ENCODE assay signal across 34 cellular contexts in the genomic region with DNA sequence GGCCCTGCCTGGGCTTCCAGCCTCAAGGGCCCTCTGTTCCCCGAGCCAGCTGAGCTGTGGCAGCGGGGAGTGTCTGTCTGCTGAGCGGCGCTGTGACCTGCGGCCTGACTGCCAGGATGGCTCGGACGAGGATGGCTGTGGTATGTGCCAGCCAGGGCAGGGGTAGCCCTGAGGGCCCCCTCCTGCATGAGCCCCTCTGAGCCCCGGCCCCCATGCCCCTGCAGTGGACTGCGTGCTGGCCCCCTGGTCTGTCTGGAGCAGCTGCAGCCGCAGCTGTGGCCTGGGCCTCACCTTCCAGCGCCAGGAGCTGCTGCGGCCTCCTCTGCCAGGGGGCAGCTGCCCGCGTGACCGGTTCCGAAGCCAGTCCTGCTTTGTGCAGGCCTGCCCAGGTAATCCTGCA. TPM values are rescaled to one million over a fixed set of nuclear protein-coding genes. Genes with fewer than 3 reads are reported as not detected.
DNase-seq lines count a peak whose midpoint lies in the region; ATAC-seq, FAIRE-seq and TF ChIP-seq lines count a peak whose summit lies in the region.
"Had no signal": no experiment of that assay in that cellular context is flagged by ENCODE, and none has a peak within 500 bp of the region (broad histone marks: within the 10 kb centered on the region; RNA-seq: fewer than 3 reads in every experiment).

No MANE protein-coding gene starts in this region.

- peaks cover 4% of the 10 kb centered on the region for H3K9me3 Mint-ChIP-seq in glutamatergic neuron (ENCODE audit: unreplicated experiment)
- H3K9me3 Mint-ChIP-seq: CD14-positive monocyte; CD4-positive, alpha-beta memory T cell; CD4-positive, alpha-beta T cell; CD4-positive, CD25-positive, alpha-beta regulatory T cell; CD8-positive, alpha-beta memory T cell; CD8-positive, alpha-beta T cell had no signal

- peak overlapping the region; percentile 65 for H3K23ac ChIP-seq in neuronal stem cell (ENCODE audit: low read depth, low read length, poor library complexity)

- no peak for ATAC-seq in K562
- ATAC-seq: A549; CD8-positive, alpha-beta T cell had no signal

- no peak overlapping the region for H3K27ac ChIP-seq in K562 (ENCODE audit: extremely low read depth, low read depth, low read length)
- H3K27ac ChIP-seq in neuronal stem cell (replicated peaks; ENCODE audit: low read length) = no peak overlapping the region
- no peak overlapping the region for H3K27ac ChIP-seq in PC-9
- H3K27ac ChIP-seq: 22Rv1; A549; BLaER1; BLaER1 treated with 17β-estradiol and CSF1 and Interleukin-3, amounts not matched to agents 10 nM and 100 nM; C4-2B had no signal

- no peak overlapping the region for H4K8ac ChIP-seq in neuronal stem cell (ENCODE audit: low read depth, low read length)

- POLR2A ChIA-PET in K562 (lab: Yijun Ruan, JAX) = interaction anchor here (0.7 to 1.1 kb wide), 2 partner anchors 9 to 240 kb away, joined by 3 to 5 read pairs; no protein-coding TSS in a partner anchor
- POLR2A ChIA-PET in PC-9 (lab: Charles Lee; ENCODE audit: unreplicated experiment) = no interaction called here

- TF ChIP-seq EP300 in K562 (IDR thresholded peaks at IDR 0.05; ENCODE audit: low read length) = no peak

- H4K91ac ChIP-seq in neuronal stem cell (ENCODE audit: low read depth, low read length, poor library complexity) = no peak overlapping the region

- H3K4me1 Mint-ChIP-seq in glutamatergic neuron (ENCODE audit: low read depth, unreplicated experiment) = peaks cover 3% of the 10 kb centered on the region
- H3K4me1 Mint-ChIP-seq: B cell; CD14-positive monocyte; CD4-positive, CD25-positive, alpha-beta regulatory T cell; CD8-positive, alpha-beta memory T cell had no signal

- H3K4me3 ChIP-seq in K562 (no peak overlapping the region), neuronal stem cell (ENCODE audit: low read length in 2 of 2) (no peak overlapping the region), PC-9 (no peak overlapping the region)
- H3K4me3 ChIP-seq: A549; BLaER1; BLaER1 treated with 17β-estradiol and CSF1 and Interleukin-3, amounts not matched to agents 10 nM and 100 nM had no signal

- no peak overlapping the region for H3K4me3 Mint-ChIP-seq in glutamatergic neuron (ENCODE audit: unreplicated experiment)
- H3K4me3 Mint-ChIP-seq: B cell; CD14-positive monocyte; CD4-positive, alpha-beta memory T cell; CD4-positive, alpha-beta T cell; CD4-positive, CD25-positive, alpha-beta regulatory T cell; CD8-positive, alpha-beta memory T cell; CD8-positive, alpha-beta T cell had no signal

- H3K9me2 ChIP-seq in PC-9 (ENCODE audit: insufficient read depth) = no peaks in the 10 kb centered on the region

- peak overlapping the region; percentile 90 for H2AK5ac ChIP-seq in neuronal stem cell (ENCODE audit: low read depth, low read length)

- peak overlapping the region; percentile 89 for H3K14ac ChIP-seq in neuronal stem cell (ENCODE audit: low read length)

- TF ChIP-seq CTCF in K562 (IDR thresholded peaks at IDR 0.05 in 2 of 3, conservative IDR thresholded peaks at IDR 0.05 in 1 of 3; ENCODE audit: insufficient read depth in 2 of 3, low read depth in 1 of 3, low read length in 3 of 3) (no peak), glutamatergic neuron (IDR thresholded peaks at IDR 0.05; ENCODE audit: partially characterized antibody, unreplicated experiment) (no peak), PC-9 (conservative IDR thresholded peaks at IDR 0.05) (no peak)

- H3K27me3 ChIP-seq in K562 (ENCODE audit: control insufficient read depth in 2 of 2, insufficient read depth in 2 of 2, low read length in 2 of 2) = peaks cover 2 to 44% of the 10 kb centered on the region in 2 experiments; a peak in 4 of 5 replicates
- peaks cover 0 to 9% (median 0%) of the 10 kb centered on the region in 3 experiments for H3K27me3 ChIP-seq in neuronal stem cell (ENCODE audit: control insufficient read depth in 3 of 3, insufficient read depth in 3 of 3, low read depth in 1 of 3, low read length in 3 of 3)
- peaks cover 63% of the 10 kb centered on the region for H3K27me3 ChIP-seq in PC-9 (ENCODE audit: insufficient read depth, low read depth)
- H3K27me3 ChIP-seq: BE2C; BLaER1; BLaER1 treated with 17β-estradiol and CSF1 and Interleukin-3, amounts not matched to agents 10 nM and 100 nM had no signal

- H2BK12ac ChIP-seq in neuronal stem cell (ENCODE audit: low read length) = no peak overlapping the region

- peaks cover 5% of the 10 kb centered on the region for H3K27me3 Mint-ChIP-seq in glutamatergic neuron (ENCODE audit: unreplicated experiment)
- H3K27me3 Mint-ChIP-seq: B cell; CD4-positive, alpha-beta T cell had no signal

- no peak overlapping the region for H3K27ac Mint-ChIP-seq in glutamatergic neuron (ENCODE audit: unreplicated experiment)
- H3K27ac Mint-ChIP-seq: B cell; CD14-positive monocyte; CD4-positive, alpha-beta memory T cell; CD4-positive, alpha-beta T cell; CD4-positive, CD25-positive, alpha-beta regulatory T cell; CD8-positive, alpha-beta T cell had no signal

- 0 out of 2 replicates have a peak, but pooled peaks cover 5% of the 10 kb centered on the region for H4K20me1 ChIP-seq in K562 (replicated peaks; ENCODE audit: control insufficient read depth, insufficient read depth, low read length)
- H4K20me1 ChIP-seq in PC-9 (ENCODE audit: insufficient read depth) = no peaks in the 10 kb centered on the region
- H4K20me1 ChIP-seq: BLaER1 had no signal

- no peaks in the 10 kb centered on the region for H3K9me1 ChIP-seq in K562 (ENCODE audit: control insufficient read depth, insufficient read depth, low read length)

- no peaks in the 10 kb centered on the region for H3K9me3 ChIP-seq in K562 (replicated peaks; ENCODE audit: control insufficient read depth, insufficient read depth, low read depth, low read length)
- no peaks in the 10 kb centered on the region for H3K9me3 ChIP-seq in neuronal stem cell (replicated peaks in 1 of 2; ENCODE audit: control insufficient read depth in 2 of 2, insufficient read depth in 1 of 2, low read depth in 1 of 2, low read length in 2 of 2)
- H3K9me3 ChIP-seq in PC-9 (ENCODE audit: insufficient read depth, low read depth) = no peaks in the 10 kb centered on the region
- H3K9me3 ChIP-seq: A549; BE2C; BLaER1; BLaER1 treated with 17β-estradiol and CSF1 and Interleukin-3, amounts not matched to agents 10 nM and 100 nM; Caco-2 had no signal

- no peak overlapping the region for H2BK15ac ChIP-seq in neuronal stem cell (ENCODE audit: low read length)

- no peak for DNase-seq in K562 (ENCODE audit: extremely low read depth in 1 of 4, low spot score in 3 of 4)
- DNase-seq in neuronal stem cell (ENCODE audit: low spot score) = no peak
- no peak for DNase-seq in glutamatergic neuron
- DNase-seq in PC-9 = no peak
- DNase-seq: 8988T; ACHN; AML-193; BE2C; C1 segment of cervical spinal cord; Caco-2; Calu3; CD4-positive, alpha-beta memory T cell; CD4-positive, alpha-beta T cell; CD4-positive, CD25-positive, alpha-beta regulatory T cell; CD8-positive, alpha-beta memory T cell; CD8-positive, alpha-beta T cell; COR-L47; DMS 273 treated with DMSO at 0.1 percent for 48 hours; DMS153; DMS53; DMS79; DMS79 treated with DMSO at 0.1 percent for 48 hours; DND-41; EL had no signal

- H3K4ac ChIP-seq in neuronal stem cell (ENCODE audit: low read length) = peak overlapping the region; percentile 53

- CTCF ChIA-PET in K562 (lab: Yijun Ruan, JAX; ENCODE audit: low intra/inter-chr PET ratio) (no interaction called here), PC-9 (lab: Charles Lee) (interaction anchor here (0.6 kb wide), 1 partner anchor 27 kb away, joined by 3 read pairs; no protein-coding TSS in a partner anchor)

- H3K4me2 ChIP-seq in K562 (ENCODE audit: insufficient read depth, low read length) (no peak overlapping the region), neuronal stem cell (ENCODE audit: insufficient read depth, low read length, poor library complexity, severe bottlenecking) (no peak overlapping the region), PC-9 (no peak overlapping the region)
- H3K4me2 ChIP-seq: A549; BLaER1; BLaER1 treated with 17β-estradiol and CSF1 and Interleukin-3, amounts not matched to agents 10 nM and 100 nM had no signal

- H2BK120ac ChIP-seq in neuronal stem cell (ENCODE audit: low read depth, low read length) = no peak overlapping the region

- no peak overlapping the region for H2BK5ac ChIP-seq in neuronal stem cell (ENCODE audit: low read length)

- peak overlapping the region; percentile 71 for H3K18ac ChIP-seq in neuronal stem cell (ENCODE audit: low read length)

- H3K79me2 ChIP-seq in K562 (ENCODE audit: control insufficient read depth, insufficient read depth, low read length) (no peaks in the 10 kb centered on the region), PC-9 (ENCODE audit: low read depth) (no peaks in the 10 kb centered on the region)

- H3K36me3 ChIP-seq in K562 (ENCODE audit: control insufficient read depth, insufficient read depth, low read length) = no peaks in the 10 kb centered on the region
- no peaks in the 10 kb centered on the region for H3K36me3 ChIP-seq in neuronal stem cell (replicated peaks in 1 of 2; ENCODE audit: control insufficient read depth in 2 of 2, insufficient read depth in 2 of 2, low read length in 2 of 2)
- H3K36me3 ChIP-seq in PC-9 (ENCODE audit: low read depth) = no peaks in the 10 kb centered on the region
- H3K36me3 ChIP-seq: BE2C; BLaER1; BLaER1 treated with 17β-estradiol and CSF1 and Interleukin-3, amounts not matched to agents 10 nM and 100 nM had no signal

- 19% methylated on average over 16 of the region's 16 CpGs for WGBS in K562 (ENCODE audit: insufficient coverage, low coverage, missing lambda C conversion rate)
- no CpG with 5 or more reads among the region's 16 CpGs for WGBS in neuronal stem cell (ENCODE audit: extremely low coverage in 2 of 2, insufficient read length in 2 of 2, insufficient replicate concordance in 1 of 2), 2 donors

- in situ Hi-C loops in K562 (cut with MboI) = no loop called here

- BruUV-seq in K562 (replicated peaks; lab: Mats Ljungman, UMichigan) = no TSS peak
- BruUV-seq in PC-9 (replicated peaks; lab: Mats Ljungman, UMichigan) = no TSS peak

- no peak for FAIRE-seq in K562 (lab: Jason Lieb, UNC)
- FAIRE-seq: A204.1, A549, D721Med had no signal

- no peaks in the 10 kb centered on the region for H3F3A ChIP-seq in PC-9 (ENCODE audit: insufficient read depth, low read depth)

- intact Hi-C loops in K562 (cut with micrococcal nuclease) = no loop called here
- intact Hi-C loops in PC-9 (cut with micrococcal nuclease; ENCODE audit: unreplicated experiment) = no loop called here

- TF ChIP-seq RAD21 in K562 (CRISPR knock-in tag; conservative IDR thresholded peaks at IDR 0.05 in 1 of 2, IDR thresholded peaks at IDR 0.05 in 1 of 2) = no peak

- no peaks in the 10 kb centered on the region for H3K79me1 ChIP-seq in neuronal stem cell (ENCODE audit: low read depth, low read length)

- H2AFZ ChIP-seq in K562 (ENCODE audit: low read depth, low read length) (no peak overlapping the region), neuronal stem cell (ENCODE audit: low read length) (no peak overlapping the region), PC-9 (no peak overlapping the region)

- H3K36me3 Mint-ChIP-seq in glutamatergic neuron (ENCODE audit: unreplicated experiment) = no peaks in the 10 kb centered on the region
- H3K36me3 Mint-ChIP-seq: CD14-positive monocyte; CD4-positive, alpha-beta memory T cell; CD4-positive, CD25-positive, alpha-beta regulatory T cell; CD8-positive, alpha-beta memory T cell; CD8-positive, alpha-beta T cell had no signal

- H3K9ac ChIP-seq in K562 (ENCODE audit: insufficient read depth in 1 of 2, low read depth in 2 of 2, low read length in 2 of 2) (no peak overlapping the region), neuronal stem cell (ENCODE audit: low read depth, low read length, poor library complexity) (no peak overlapping the region)
- H3K9ac ChIP-seq: BLaER1; BLaER1 treated with 17β-estradiol and CSF1 and Interleukin-3, amounts not matched to agents 10 nM and 100 nM had no signal

- TF ChIP-seq POLR2A in K562 (conservative IDR thresholded peaks at IDR 0.05) = no peak

- H3K4me1 ChIP-seq in K562 (replicated peaks in 1 of 2; ENCODE audit: control insufficient read depth in 2 of 2, insufficient read depth in 2 of 2, low read length in 2 of 2) (peaks cover 0 to 39% of the 10 kb centered on the region in 2 experiments; a peak in 2 of 5 replicates), neuronal stem cell (ENCODE audit: control insufficient read depth in 2 of 2, insufficient read depth in 1 of 2, low read depth in 1 of 2, low read length in 2 of 2) (no peaks in the 10 kb centered on the region), PC-9 (replicated peaks; ENCODE audit: insufficient read depth) (no peaks in the 10 kb centered on the region)
- H3K4me1 ChIP-seq: A549, BE2C, Caco-2 had no signal

RNA-seq across cellular contexts. Expression of a gene that starts 28.4 kb away (rescaled TPM):
- total RNA-seq in K562 (2011; cell fraction: chromatin; rRNA removed; ENCODE audit: low replicate concordance) = 3.6 and 10.3 TPM in 2 replicates
- total RNA-seq in K562 (2011; cell fraction: nucleolus; rRNA removed) = 7.6 and 11.7 TPM in 2 replicates
- 5.1 and 5.6 TPM in 2 replicates for total RNA-seq in K562 (2011; cell fraction: nucleoplasm; rRNA removed)
- total RNA-seq in K562 (2014; rRNA removed) = 2.8 and 4.6 TPM in 2 replicates
- 0.80 and 1.3 TPM in 2 replicates for total RNA-seq in K562 (2014; rRNA removed; fragmentation: Illumina TruSeq; extraction: Trizol)
- total RNA-seq in K562 (2015; rRNA removed; fragmentation: Illumina TruSeq; extraction: Trizol) = 1.6 and 2.0 TPM in 2 replicates
- total RNA-seq in K562 (2021) = 14.2 and 16.2 TPM in 2 replicates
- polyA plus RNA-seq in K562 (2011; rRNA removed) = 2.4 and 3.9 TPM in 2 replicates
- 3.2 and 8.5 TPM in 2 replicates for polyA plus RNA-seq in K562 (2011; cell fraction: cytosol; rRNA removed)
- polyA plus RNA-seq in K562 (2011; cell fraction: nucleus; rRNA removed) = 17.0 and 31.8 TPM in 2 replicates
- 15.3 and 17.0 TPM in 2 replicates for polyA plus RNA-seq in K562 (2012)
- polyA plus RNA-seq in K562 (2014; fragmentation: Illumina TruSeq; extraction: Trizol) = 1.7 and 3.2 TPM in 2 replicates
- polyA plus RNA-seq in K562 (2014; fragmentation: Nextera tagmentation; extraction: Ambion mirVana) = under 1 TPM; 0.32 to 0.42 TPM
- 6.6 and 8.3 TPM in 2 replicates for polyA plus RNA-seq in K562 (2014; rRNA removed)
- 0.60 and 1.1 TPM in 2 replicates for polyA minus RNA-seq in K562 (2011; rRNA and poly(A)+ RNA removed)
- 7.6 and 15.2 TPM in 2 replicates for polyA minus RNA-seq in K562 (2011; cell fraction: cytosol; rRNA and poly(A)+ RNA removed)
- polyA minus RNA-seq in K562 (2011; cell fraction: nucleus; rRNA and poly(A)+ RNA removed) = 3.4 and 4.0 TPM in 2 replicates
- polyA plus RNA-seq in neuronal stem cell (2013, experiment 1 of 2) = 6.2 TPM
- 6.1 TPM for polyA plus RNA-seq in neuronal stem cell (2013, experiment 2 of 2)
- total RNA-seq in glutamatergic neuron (ENCODE audit: unreplicated experiment) = 1.4 TPM
- total RNA-seq in PC-9 (2021) = 6.6 and 10.3 TPM in 2 replicates
- total RNA-seq: A172 had no signal

RNA-seq across cellular contexts. Expression of a gene that starts 36.4 kb away (rescaled TPM):
- 9.2 and 11.5 TPM in 2 replicates for total RNA-seq in K562 (2011; cell fraction: chromatin; rRNA removed; ENCODE audit: low replicate concordance)
- total RNA-seq in K562 (2011; cell fraction: nucleolus; rRNA removed) = 5.3 and 7.7 TPM in 2 replicates
- 6.3 and 11.7 TPM in 2 replicates for total RNA-seq in K562 (2011; cell fraction: nucleoplasm; rRNA removed)
- total RNA-seq in K562 (2014; rRNA removed) (1.8 and 3.1 TPM in 2 replicates), K562 (2014; rRNA removed; fragmentation: Illumina TruSeq; extraction: Trizol) (2.2 and 2.5 TPM in 2 replicates), K562 (2015; rRNA removed; fragmentation: Illumina TruSeq; extraction: Trizol) (3.4 and 3.9 TPM in 2 replicates), K562 (2021) (1.8 and 3.2 TPM in 2 replicates), glutamatergic neuron (ENCODE audit: unreplicated experiment) (12.9 TPM), PC-9 (2021) (42.4 and 43.6 TPM in 2 replicates)
- polyA plus RNA-seq in K562 (2011; rRNA removed) (3.6 and 9.5 TPM in 2 replicates), K562 (2014; fragmentation: Illumina TruSeq; extraction: Trizol) (1.8 TPM in 2 replicates), K562 (2014; fragmentation: Nextera tagmentation; extraction: Ambion mirVana) (1 to 10 TPM; 1.1 to 1.5 TPM), K562 (2014; rRNA removed) (2.4 and 2.6 TPM in 2 replicates)
- polyA plus RNA-seq in K562 (2011; cell fraction: cytosol; rRNA removed) = 1.7 and 5.3 TPM in 2 replicates
- polyA plus RNA-seq in K562 (2011; cell fraction: nucleus; rRNA removed) = 21.4 and 31.5 TPM in 2 replicates
- polyA plus RNA-seq in K562 (2012) = 1.7 and 8.3 TPM in 2 replicates
- polyA minus RNA-seq in K562 (2011; rRNA and poly(A)+ RNA removed) = 1.8 and 7.0 TPM in 2 replicates
- polyA minus RNA-seq in K562 (2011; cell fraction: cytosol; rRNA and poly(A)+ RNA removed) = 2.5 and 2.8 TPM in 2 replicates
- 8.2 and 30.1 TPM in 2 replicates for polyA minus RNA-seq in K562 (2011; cell fraction: nucleus; rRNA and poly(A)+ RNA removed)
- polyA plus RNA-seq in neuronal stem cell (2013, experiment 1 of 2) = 7.1 TPM
- polyA plus RNA-seq in neuronal stem cell (2013, experiment 2 of 2) = 6.8 TPM
